2 cellular contexts compared by ENCODE assay signal in the genomic region with DNA sequence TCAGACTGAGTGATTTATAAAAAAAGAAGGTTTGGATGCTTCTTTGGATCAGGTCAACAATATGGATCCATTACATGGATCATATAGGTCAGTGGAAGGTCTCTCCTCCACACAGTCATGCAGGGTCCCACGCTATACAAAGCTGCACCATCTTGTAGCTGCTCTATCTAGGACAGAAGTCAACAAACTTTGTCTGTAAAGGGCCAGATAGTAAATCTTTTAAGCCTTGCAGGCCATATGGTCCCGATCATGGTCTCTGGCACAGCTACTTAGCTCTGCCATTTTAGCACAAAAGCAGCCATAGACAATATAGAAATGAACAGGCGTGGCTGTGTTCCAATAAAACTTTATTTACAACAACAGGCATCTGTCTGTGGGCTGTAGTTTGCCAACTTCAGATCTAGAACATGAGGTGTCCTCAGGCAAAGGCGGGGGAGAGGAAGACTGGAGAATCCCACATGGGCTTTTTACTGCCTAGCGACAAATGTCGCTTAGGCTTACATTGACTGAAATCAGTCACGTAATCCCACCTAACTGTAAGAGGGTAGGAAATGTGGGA.
TF ChIP-seq lines count a peak whose summit lies in the region.

No MANE protein-coding gene starts in this region.

TF ChIP-seq in K562, 482 proteins besides CTCF, POLR2A, EP300 and RAD21 (continued from another document and continues in another):
- TF ChIP-seq ZNF318 (IDR thresholded peaks at IDR 0.05; ENCODE audit: borderline replicate concordance in 1 of 2, low read depth in 1 of 2): no peak

TF ChIP-seq in neural cell, 6 proteins besides CTCF, POLR2A, EP300 and RAD21 (continued from another document):
- TF ChIP-seq REST (IDR thresholded peaks at IDR 0.05; ENCODE audit: borderline replicate concordance): no peak
- TF ChIP-seq TAF1 (IDR thresholded peaks at IDR 0.05; ENCODE audit: low read depth): no peak
- TF ChIP-seq SMC3 (conservative IDR thresholded peaks at IDR 0.05; ENCODE audit: poor library complexity): no peak
- no peak for TF ChIP-seq POLR2AphosphoS5 (IDR thresholded peaks at IDR 0.05)
